In genomic region chr2:171772373-171772772, GRCh38 we compare ENCODE assay signal across 1 cellular context.
TF ChIP-seq lines count a peak whose summit lies in the region.

No MANE protein-coding gene starts in this region.

TF ChIP-seq in HepG2, 621 proteins besides CTCF, POLR2A, EP300 and RAD21 (continued from another document and continues in another):
- TF ChIP-seq KIAA2018 (CRISPR knock-in tag; IDR thresholded peaks at IDR 0.05; ENCODE audit: borderline replicate concordance) (no peak), SPEN (CRISPR knock-in tag; IDR thresholded peaks at IDR 0.05; ENCODE audit: low read depth) (no peak), NCOA2 (CRISPR knock-in tag; IDR thresholded peaks at IDR 0.05) (peak; percentile 55; the same call in 1 of the 2 replicates), TCF7 (IDR thresholded peaks at IDR 0.05; ENCODE audit: low read depth) (peak; percentile 71), PRDM10 (CRISPR knock-in tag; IDR thresholded peaks at IDR 0.05; ENCODE audit: low read depth) (no peak), TGIF2 (CRISPR knock-in tag; IDR thresholded peaks at IDR 0.05) (no peak), SOX6 (IDR thresholded peaks at IDR 0.05) (no peak), SOX6 (CRISPR knock-in tag; IDR thresholded peaks at IDR 0.05) (peak; percentile 56; the same call in 1 of the 2 replicates), SNRNP70 (IDR thresholded peaks at IDR 0.05; ENCODE audit: low read depth, low read length) (no peak), RFX1 (IDR thresholded peaks at IDR 0.05) (no peak), ZNF552 (CRISPR knock-in tag; IDR thresholded peaks at IDR 0.05; ENCODE audit: borderline replicate concordance) (no peak), ZNF225 (CRISPR knock-in tag; IDR thresholded peaks at IDR 0.05) (no peak), AKNA (CRISPR knock-in tag; IDR thresholded peaks at IDR 0.05; ENCODE audit: borderline replicate concordance) (no peak), ZSCAN9 (CRISPR knock-in tag; IDR thresholded peaks at IDR 0.05; ENCODE audit: borderline replicate concordance) (no peak), ZFAT (CRISPR knock-in tag; conservative IDR thresholded peaks at IDR 0.05) (no peak), RARA (CRISPR knock-in tag; IDR thresholded peaks at IDR 0.05) (peak; percentile 62), BORCS8-MEF2B (CRISPR knock-in tag; IDR thresholded peaks at IDR 0.05) (no peak), ZNF7 (CRISPR knock-in tag; IDR thresholded peaks at IDR 0.05) (no peak), RFX3 (CRISPR knock-in tag; IDR thresholded peaks at IDR 0.05) (no peak), ZFY (CRISPR knock-in tag; IDR thresholded peaks at IDR 0.05) (no peak), TFE3 (CRISPR knock-in tag; IDR thresholded peaks at IDR 0.05) (no peak), ARID3A (IDR thresholded peaks at IDR 0.05; ENCODE audit: low read depth, low read length) (peak; percentile 92), ZNF850 (CRISPR knock-in tag; conservative IDR thresholded peaks at IDR 0.05) (no peak), ZNF317 (CRISPR knock-in tag; IDR thresholded peaks at IDR 0.05) (no peak), E2F5 (CRISPR knock-in tag; conservative IDR thresholded peaks at IDR 0.05) (no peak), ZNF30 (CRISPR knock-in tag; IDR thresholded peaks at IDR 0.05) (no peak), ZFP41 (CRISPR knock-in tag; IDR thresholded peaks at IDR 0.05; ENCODE audit: borderline replicate concordance) (no peak), IKZF5 (CRISPR knock-in tag; IDR thresholded peaks at IDR 0.05) (peak; percentile 26; the same call in 1 of the 2 replicates), SP4 (CRISPR knock-in tag; IDR thresholded peaks at IDR 0.05) (no peak), ZBTB39 (CRISPR knock-in tag; IDR thresholded peaks at IDR 0.05) (no peak)
